ENCODE assay signal across 10 cellular contexts in the genomic region with DNA sequence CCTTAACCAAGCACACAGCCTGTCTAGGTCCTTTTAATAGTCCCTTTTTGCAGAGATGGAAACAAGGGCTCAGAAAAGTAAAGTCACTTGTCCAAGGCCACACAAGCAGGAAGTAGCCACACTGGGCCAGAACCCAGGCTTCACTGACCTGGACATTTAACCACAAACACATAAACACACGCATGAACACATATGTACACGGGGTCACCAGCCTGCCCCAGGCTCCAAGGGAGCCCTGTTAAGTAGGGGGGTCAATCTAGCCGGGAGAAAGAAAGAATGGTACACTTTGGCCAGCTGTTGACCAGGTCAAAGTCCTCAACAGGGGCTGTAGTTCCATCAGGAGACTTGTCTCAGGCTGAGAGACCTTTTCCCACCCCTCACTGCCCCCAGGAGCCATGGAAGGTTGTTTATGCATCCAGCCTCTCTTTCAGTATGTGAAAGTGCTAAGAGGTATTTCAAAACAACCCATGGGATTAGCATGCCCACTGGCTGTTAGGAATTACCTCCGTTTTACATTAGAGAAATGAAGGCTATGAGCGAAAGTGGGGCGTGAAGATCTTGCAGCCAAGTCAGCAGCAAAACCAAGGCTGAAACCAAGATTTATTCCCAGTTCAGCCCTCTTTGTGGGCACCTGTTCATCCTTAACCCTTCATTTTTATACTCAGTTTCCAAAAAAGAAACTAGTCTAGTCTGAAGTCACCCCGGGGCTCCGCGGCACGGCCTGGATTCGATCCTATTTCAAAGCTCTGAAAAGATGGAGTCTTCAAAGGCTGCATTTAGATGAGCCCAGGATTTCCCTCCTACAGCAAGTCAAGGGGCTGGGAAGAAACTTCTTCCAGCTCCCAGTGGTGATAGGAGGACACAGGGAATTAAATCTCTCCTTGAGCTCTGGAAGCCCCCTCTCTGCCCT. TPM values are rescaled to one million over a fixed set of nuclear protein-coding genes. Genes with fewer than 3 reads are reported as not detected.
A peak's percentile ranks its signal among the peaks of the same experiment; 100 is the strongest.
DNase-seq lines count a peak whose midpoint lies in the region; ATAC-seq, FAIRE-seq and TF ChIP-seq lines count a peak whose summit lies in the region.
"Had no signal": no experiment of that assay in that cellular context is flagged by ENCODE, and none has a peak within 500 bp of the region (broad histone marks: within the 10 kb centered on the region; RNA-seq: fewer than 3 reads in every experiment).

No MANE protein-coding gene starts in this region.

- H3K36me3 ChIP-seq in astrocyte (ENCODE audit: insufficient read depth, low read length) (peaks cover 14% of the 10 kb centered on the region), liver (ENCODE audit: control insufficient read depth in 4 of 4, insufficient read depth in 3 of 4, low read depth in 1 of 4, low read length in 3 of 4) (peaks cover 2 to 29% (median 10%) of the 10 kb centered on the region in 4 donors), upper lobe of right lung (peaks cover 47% of the 10 kb centered on the region)

- H3K27me3 ChIP-seq in astrocyte (ENCODE audit: insufficient read depth, low read length) (no peaks in the 10 kb centered on the region), liver (ENCODE audit: control insufficient read depth in 4 of 4, insufficient read depth in 4 of 4, low read length in 3 of 4) (no peaks in the 10 kb centered on the region), upper lobe of right lung (no peaks in the 10 kb centered on the region)

- H4K20me1 ChIP-seq in astrocyte (ENCODE audit: insufficient read depth, low read length), result peaks cover 32% of the 10 kb centered on the region

- peaks cover 81% of the 10 kb centered on the region for H3K79me2 ChIP-seq in astrocyte (ENCODE audit: insufficient read depth, low read length)

- H3K4me2 ChIP-seq in astrocyte (ENCODE audit: low read length), result peak overlapping the region; percentile 81

- peak overlapping the region; percentile 3 for H3K4me3 ChIP-seq in astrocyte (ENCODE audit: insufficient read depth, low read depth, low read length)
- peak overlapping the region in 1 of 3 donors; percentile 3 for H3K4me3 ChIP-seq in liver (ENCODE audit: low read depth in 1 of 3, low read length in 3 of 3)
- H3K4me3 ChIP-seq in upper lobe of right lung, result no peak overlapping the region

- peaks cover 67% of the 10 kb centered on the region for H3K4me1 Mint-ChIP-seq in astrocyte (ENCODE audit: low read depth, unreplicated experiment)
- H3K4me1 Mint-ChIP-seq: IgD-negative memory B cell had no signal

- no peak for DNase-seq in astrocyte (ENCODE audit: low read depth)
- DNase-seq in upper lobe of right lung, result no peak
- no peak for DNase-seq in NOMO-1 treated with dmso at 0.1 percent for 144 hours (lab: John Stamatoyannopoulos, UW; ENCODE audit: unreplicated experiment)
- no peak for DNase-seq in urothelium cell line (ENCODE audit: low spot score)
- DNase-seq: activated CD4-positive, alpha-beta T cell treated with anti-CD3 and anti-CD28 coated beads, Interleukin-2, amount 50 U/mL, for 48 hours; effector CD8-positive, alpha-beta T cell had no signal

- no peak for TF ChIP-seq RAD21 in liver (IDR thresholded peaks at IDR 0.05)

- FAIRE-seq in astrocyte (lab: Jason Lieb, UNC) (no peak), urothelium cell line (lab: Jason Lieb, UNC) (no peak)
- FAIRE-seq: H54 had no signal

- H3K27ac ChIP-seq in astrocyte (ENCODE audit: low read depth, low read length) (peak overlapping the region; percentile 100), liver (ENCODE audit: low read depth in 1 of 2, low read length in 2 of 2) (peak overlapping the region; percentile 81 to 97), upper lobe of right lung (peak overlapping the region; percentile 66)

- peak overlapping the region; percentile 14 for H3K4me3 Mint-ChIP-seq in astrocyte (ENCODE audit: unreplicated experiment)
- H3K4me3 Mint-ChIP-seq: IgD-negative memory B cell had no signal

- H3K27ac Mint-ChIP-seq in astrocyte (ENCODE audit: unreplicated experiment), result peak overlapping the region; percentile 88
- H3K27ac Mint-ChIP-seq: IgD-negative memory B cell had no signal

- 62% methylated on average over 11 of the region's 11 CpGs for WGBS in liver

- H3K27me3 Mint-ChIP-seq in astrocyte (ENCODE audit: low read depth, unreplicated experiment), result no peaks in the 10 kb centered on the region

- H3K9ac ChIP-seq in astrocyte (ENCODE audit: low read length), result peak overlapping the region; percentile 87
- H3K9ac ChIP-seq in liver (ENCODE audit: low read depth in 1 of 2, low read length in 2 of 2), result peak overlapping the region; percentile 31 to 69

- TF ChIP-seq CTCF in astrocyte (IDR thresholded peaks at IDR 0.05; ENCODE audit: insufficient read depth, low read depth, low read length), result no peak
- peak; percentile 0 for TF ChIP-seq CTCF in liver (IDR thresholded peaks at IDR 0.05; ENCODE audit: low read depth, low read length, missing input control)
- TF ChIP-seq CTCF in upper lobe of right lung (IDR thresholded peaks at IDR 0.05), result no peak

- intact Hi-C loops in upper lobe of right lung (cut with DNase I), result no loop called here

- H3K9me3 ChIP-seq in astrocyte (ENCODE audit: insufficient read depth, low read depth, low read length) (no peaks in the 10 kb centered on the region), liver (ENCODE audit: control insufficient read depth in 4 of 4, low read length in 3 of 4) (no peaks in the 10 kb centered on the region), upper lobe of right lung (no peaks in the 10 kb centered on the region)

- peaks cover 7% of the 10 kb centered on the region for H3K36me3 Mint-ChIP-seq in astrocyte (ENCODE audit: low read depth, unreplicated experiment)
- H3K36me3 Mint-ChIP-seq: IgD-negative memory B cell had no signal

- no peaks in the 10 kb centered on the region for H3K9me3 Mint-ChIP-seq in astrocyte (ENCODE audit: unreplicated experiment)
- H3K9me3 Mint-ChIP-seq: IgD-negative memory B cell had no signal

- H3K4me1 ChIP-seq in astrocyte (ENCODE audit: insufficient read depth, low read length), result peaks cover 71% of the 10 kb centered on the region
- peaks cover 23 to 70% (median 53%) of the 10 kb centered on the region in 4 donors for H3K4me1 ChIP-seq in liver (ENCODE audit: control insufficient read depth in 4 of 4, insufficient read depth in 4 of 4, low read length in 3 of 4)
- H3K4me1 ChIP-seq in upper lobe of right lung, result peaks cover 65% of the 10 kb centered on the region

- H2AFZ ChIP-seq in astrocyte (ENCODE audit: low read depth, low read length), result no peak overlapping the region

- no peak for ATAC-seq in upper lobe of right lung

TF ChIP-seq in liver, 16 proteins besides CTCF, POLR2A, EP300 and RAD21:
- TF ChIP-seq HNF4A (conservative IDR thresholded peaks at IDR 0.05) (peak; percentile 72 to 82), HNF4G (IDR thresholded peaks at IDR 0.05) (peak; percentile 48), RXRA (IDR thresholded peaks at IDR 0.05) (peak in 1 of 2 donors; percentile 37), JUND (IDR thresholded peaks at IDR 0.05) (peak in 1 of 2 donors; percentile 25)
- TF ChIP-seq, protein P1, sequence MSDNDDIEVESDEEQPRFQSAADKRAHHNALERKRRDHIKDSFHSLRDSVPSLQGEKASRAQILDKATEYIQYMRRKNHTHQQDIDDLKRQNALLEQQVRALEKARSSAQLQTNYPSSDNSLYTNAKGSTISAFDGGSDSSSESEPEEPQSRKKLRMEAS (IDR thresholded peaks at IDR 0.05), result no peak
- TF ChIP-seq, protein P2, sequence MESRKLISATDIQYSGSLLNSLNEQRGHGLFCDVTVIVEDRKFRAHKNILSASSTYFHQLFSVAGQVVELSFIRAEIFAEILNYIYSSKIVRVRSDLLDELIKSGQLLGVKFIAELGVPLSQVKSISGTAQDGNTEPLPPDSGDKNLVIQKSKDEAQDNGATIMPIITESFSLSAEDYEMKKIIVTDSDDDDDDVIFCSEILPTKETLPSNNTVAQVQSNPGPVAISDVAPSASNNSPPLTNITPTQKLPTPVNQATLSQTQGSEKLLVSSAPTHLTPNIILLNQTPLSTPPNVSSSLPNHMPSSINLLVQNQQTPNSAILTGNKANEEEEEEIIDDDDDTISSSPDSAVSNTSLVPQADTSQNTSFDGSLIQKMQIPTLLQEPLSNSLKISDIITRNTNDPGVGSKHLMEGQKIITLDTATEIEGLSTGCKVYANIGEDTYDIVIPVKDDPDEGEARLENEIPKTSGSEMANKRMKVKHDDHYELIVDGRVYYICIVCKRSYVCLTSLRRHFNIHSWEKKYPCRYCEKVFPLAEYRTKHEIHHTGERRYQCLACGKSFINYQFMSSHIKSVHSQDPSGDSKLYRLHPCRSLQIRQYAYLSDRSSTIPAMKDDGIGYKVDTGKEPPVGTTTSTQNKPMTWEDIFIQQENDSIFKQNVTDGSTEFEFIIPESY (IDR thresholded peaks at IDR 0.05), result no peak

RNA-seq across cellular contexts. Expression of a gene that starts 9.8 kb away (rescaled TPM):
- 125 and 135 TPM in 2 replicates for total RNA-seq in astrocyte
- total RNA-seq in liver, result 100 to 1,000 TPM in 1 of 2 donors, 10 to 100 TPM in 1; 54.4 to 147 TPM
- polyA plus RNA-seq in liver, result 10 to 100 TPM; 80.6 to 86.5 TPM
- total RNA-seq in upper lobe of right lung, result 345 TPM
- polyA plus RNA-seq: IgD-negative memory B cell, neural cell had no signal

RNA-seq across cellular contexts. Expression of a gene that starts 24.6 kb away (rescaled TPM):
- total RNA-seq in astrocyte (20.4 and 25.2 TPM in 2 replicates), liver (10 to 100 TPM; 15.0 to 29.0 TPM), upper lobe of right lung (46.5 TPM)
- 10 to 100 TPM; 27.2 to 37.8 TPM for polyA plus RNA-seq in liver

RNA-seq across cellular contexts. Expression of a gene that starts 30.3 kb away (rescaled TPM):
- 0.19 and 0.20 TPM in 2 replicates for total RNA-seq in astrocyte
- total RNA-seq in liver, result not detected
- under 1 TPM in 1 of 2 donors, not detected in 1; 0.05 TPM for polyA plus RNA-seq in liver
- 0.29 TPM for total RNA-seq in upper lobe of right lung
- polyA plus RNA-seq: IgD-negative memory B cell, neural cell had no signal

RNA-seq across cellular contexts. Expression of a gene that starts 31.7 kb away (rescaled TPM):
- total RNA-seq in astrocyte (not detected in 2 replicates), liver (not detected), upper lobe of right lung (not detected)
- polyA plus RNA-seq in liver, result not detected
- polyA plus RNA-seq: IgD-negative memory B cell, neural cell had no signal

RNA-seq across cellular contexts. Expression of a gene that starts 39.7 kb away (rescaled TPM):
- total RNA-seq in astrocyte (not detected in 2 replicates), liver (not detected), upper lobe of right lung (not detected)
- polyA plus RNA-seq in liver, result not detected
- polyA plus RNA-seq: IgD-negative memory B cell, neural cell had no signal
